ENCODE assay signal across 13 cellular contexts in the genomic region with DNA sequence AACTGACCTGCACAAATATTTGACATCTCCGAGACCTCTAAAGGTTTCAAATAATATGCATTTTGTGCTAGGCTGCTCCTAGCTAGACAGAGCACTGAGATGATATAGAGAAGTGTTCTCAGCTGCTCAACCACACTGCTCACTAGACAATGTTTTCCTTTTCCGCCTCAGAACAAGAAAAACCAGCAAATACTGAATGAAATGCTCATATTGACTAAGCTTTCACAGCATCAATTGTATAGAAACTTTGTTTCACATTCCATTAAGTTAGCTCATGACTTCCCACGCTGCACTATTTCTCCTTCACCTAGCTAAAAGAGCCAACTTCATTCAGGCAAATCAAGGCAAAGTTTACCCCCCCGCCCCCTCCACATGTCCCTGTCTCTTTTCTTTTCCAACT. TPM values are rescaled to one million over a fixed set of nuclear protein-coding genes. Genes with fewer than 3 reads are reported as not detected.
DNase-seq lines count a peak whose midpoint lies in the region; ATAC-seq and TF ChIP-seq lines count a peak whose summit lies in the region.
"Had no signal": no experiment of that assay in that cellular context is flagged by ENCODE, and none has a peak within 500 bp of the region (broad histone marks: within the 10 kb centered on the region; RNA-seq: fewer than 3 reads in every experiment).

No MANE protein-coding gene starts in this region.

- peak; percentile 40 for DNase-seq in choroid plexus epithelial cell (ENCODE audit: low read depth)
- DNase-seq in kidney glomerular epithelial cell (lab: John Stamatoyannopoulos, UW) = peak; percentile 49
- no peak for DNase-seq in spleen
- no peak for DNase-seq in activated T-helper 1 cell treated with anti-CD3 and anti-CD28 coated beads, Interleukin-12 subunit alpha, Interleukin-12 subunit beta, Interleukin-2, Interleukin-4 antibody, amounts not matched to agents 30 ng/mL and 10 ng/mL and 1 ng/mL, durations not matched to agents 14 hours and 24 hours and 36 hours (ENCODE audit: low spot score)
- DNase-seq in GM10248 (ENCODE audit: extremely low spot score) = no peak
- DNase-seq in stimulated activated CD4-positive, alpha-beta T cell treated with anti-CD3 and anti-CD28 coated beads, Interleukin-1b, Interleukin-23, amount 100 ng/mL, for 48 hours = no peak
- DNase-seq: activated gamma-delta T cell treated with Interleukin-2 at 50 U/mL for 16 hours, GF-D8, NCI-H2107, T-helper 9 cell, transverse colon had no signal

- no peak for TF ChIP-seq CTCF in choroid plexus epithelial cell (conservative IDR thresholded peaks at IDR 0.05; ENCODE audit: low read depth, low read length)
- no peak for TF ChIP-seq CTCF in spleen (IDR thresholded peaks at IDR 0.05 in 8 of 11, conservative IDR thresholded peaks at IDR 0.05 in 3 of 11)
- no peak for TF ChIP-seq CTCF in GM10248 (IDR thresholded peaks at IDR 0.05; ENCODE audit: control extremely low read depth, extremely low read depth, low read depth, missing control alignments)

- H3K27ac ChIP-seq in HUES64 (ENCODE audit: low read depth, low read length) (no peak overlapping the region), spleen (no peak overlapping the region)
- H3K27ac ChIP-seq: transverse colon had no signal

- H3K4me1 ChIP-seq in HUES64 (ENCODE audit: insufficient read depth, low read length) (peaks cover 14% of the 10 kb centered on the region; the same call in 1 of the 2 replicates), spleen (peaks cover 0 to 10% (median 5%) of the 10 kb centered on the region in 6 donors)
- H3K4me1 ChIP-seq: transverse colon had no signal

- CTCF ChIA-PET in GM10248 (lab: Yijun Ruan, JAX) = interaction anchor here (1.3 to 1.4 kb wide), 3 partner anchors 11 to 44 kb away, joined by 3 to 4 read pairs (median 3); no protein-coding TSS in a partner anchor

- intact Hi-C loops in spleen (cut with DNase I; ENCODE audit: low total_unique reads) = no loop called here
- intact Hi-C loops in activated T-helper 1 cell treated with anti-CD3 and anti-CD28 coated beads, Interleukin-12 subunit alpha, Interleukin-12 subunit beta, Interleukin-2, Interleukin-4 antibody, amounts not matched to agents 30 ng/mL and 10 ng/mL and 1 ng/mL, durations not matched to agents 14 hours and 24 hours and 36 hours (cut with micrococcal nuclease) = no loop called here

- peak overlapping the region; percentile 54; the same call in 1 of the 2 replicates for H3K9ac ChIP-seq in HUES64 (ENCODE audit: low read depth, low read length)

- H3K36me3 Mint-ChIP-seq in activated T-helper 1 cell treated with anti-CD3 and anti-CD28 coated beads, Interleukin-12 subunit alpha, Interleukin-12 subunit beta, Interleukin-2, Interleukin-4 antibody, amounts not matched to agents 30 ng/mL and 10 ng/mL and 1 ng/mL, durations not matched to agents 14 hours and 24 hours and 36 hours (ENCODE audit: low read depth) = no peaks in the 10 kb centered on the region

- TF ChIP-seq POLR2A in spleen (IDR thresholded peaks at IDR 0.05) = no peak

- no peak overlapping the region for H3K27ac Mint-ChIP-seq in activated T-helper 1 cell treated with anti-CD3 and anti-CD28 coated beads, Interleukin-12 subunit alpha, Interleukin-12 subunit beta, Interleukin-2, Interleukin-4 antibody, amounts not matched to agents 30 ng/mL and 10 ng/mL and 1 ng/mL, durations not matched to agents 14 hours and 24 hours and 36 hours

- POLR2A ChIA-PET in GM10248 (lab: Yijun Ruan, JAX) = no interaction called here

- no peaks in the 10 kb centered on the region for H3K4me1 Mint-ChIP-seq in activated T-helper 1 cell treated with anti-CD3 and anti-CD28 coated beads, Interleukin-12 subunit alpha, Interleukin-12 subunit beta, Interleukin-2, Interleukin-4 antibody, amounts not matched to agents 30 ng/mL and 10 ng/mL and 1 ng/mL, durations not matched to agents 14 hours and 24 hours and 36 hours (ENCODE audit: low read depth)

- H3K4me3 ChIP-seq in HUES64 (ENCODE audit: low read length) = peak overlapping the region; percentile 76
- peak overlapping the region; percentile 49 for H3K4me3 ChIP-seq in choroid plexus epithelial cell (ENCODE audit: low read depth, low read length)
- H3K4me3 ChIP-seq in spleen = peak overlapping the region in 6 of 8 donors; percentile 10 to 62 (median 24)

- H3K9me3 Mint-ChIP-seq in activated T-helper 1 cell treated with anti-CD3 and anti-CD28 coated beads, Interleukin-12 subunit alpha, Interleukin-12 subunit beta, Interleukin-2, Interleukin-4 antibody, amounts not matched to agents 30 ng/mL and 10 ng/mL and 1 ng/mL, durations not matched to agents 14 hours and 24 hours and 36 hours = no peaks in the 10 kb centered on the region

- no peak overlapping the region for H3K4me3 Mint-ChIP-seq in activated T-helper 1 cell treated with anti-CD3 and anti-CD28 coated beads, Interleukin-12 subunit alpha, Interleukin-12 subunit beta, Interleukin-2, Interleukin-4 antibody, amounts not matched to agents 30 ng/mL and 10 ng/mL and 1 ng/mL, durations not matched to agents 14 hours and 24 hours and 36 hours

- H3K9me3 ChIP-seq in HUES64 (ENCODE audit: insufficient read depth, low read depth, low read length) (no peaks in the 10 kb centered on the region), spleen (no peaks in the 10 kb centered on the region)
- H3K9me3 ChIP-seq: transverse colon had no signal

- 40% methylated on average over 4 of the region's 4 CpGs for WGBS in HUES64
- WGBS in spleen, 5 donors = 34 to 56% (median 41%) methylated on average over 4 of the region's 4 CpGs

- H3K27me3 ChIP-seq in HUES64 (ENCODE audit: insufficient read depth, low read length) = peaks cover 18% of the 10 kb centered on the region
- H3K27me3 ChIP-seq in spleen (replicated peaks in 1 of 7) = peaks cover 0 to 18% (median 4%) of the 10 kb centered on the region in 7 donors
- H3K27me3 ChIP-seq: transverse colon had no signal

- no peaks in the 10 kb centered on the region for H3K36me3 ChIP-seq in HUES64 (ENCODE audit: insufficient read depth, low read length)
- no peaks in the 10 kb centered on the region for H3K36me3 ChIP-seq in spleen
- H3K36me3 ChIP-seq: transverse colon had no signal

- ATAC-seq in GM19328 (IDR thresholded peaks at IDR 0.05; ENCODE audit: unreplicated experiment) = no peak

- no peaks in the 10 kb centered on the region for H3K27me3 Mint-ChIP-seq in activated T-helper 1 cell treated with anti-CD3 and anti-CD28 coated beads, Interleukin-12 subunit alpha, Interleukin-12 subunit beta, Interleukin-2, Interleukin-4 antibody, amounts not matched to agents 30 ng/mL and 10 ng/mL and 1 ng/mL, durations not matched to agents 14 hours and 24 hours and 36 hours (ENCODE audit: insufficient read depth)

RNA-seq across cellular contexts. Expression of a gene that starts 0.7 kb away (rescaled TPM):
- 1.6 TPM for polyA plus RNA-seq in HUES64 (2013, experiment 1 of 2)
- polyA plus RNA-seq in HUES64 (2013, experiment 2 of 2) = 4.6 TPM
- total RNA-seq in spleen = 1 to 10 TPM in 4 of 7 donors, under 1 TPM in 3; 0.14 to 3.2 (median 2.3) TPM
- polyA plus RNA-seq in spleen = under 1 TPM; 0.05 to 0.29 (median 0.07) TPM
- not detected in 2 replicates for total RNA-seq in activated T-helper 1 cell treated with anti-CD3 and anti-CD28 coated beads, Interleukin-12 subunit alpha, Interleukin-12 subunit beta, Interleukin-2, Interleukin-4 antibody, amounts not matched to agents 30 ng/mL and 10 ng/mL and 1 ng/mL, durations not matched to agents 14 hours and 24 hours and 36 hours

Comparison
In these comparisons a context has a peak if more than half of its experiments do, and no peak if none do; other contexts are left out.
1. H3K4me3 ChIP-seq: peak in every context shown above with its lines; median percentile 76 in HUES64; 49 in choroid plexus epithelial cell; 24 in spleen.
2. DNase-seq: peak in choroid plexus epithelial cell (single experiment) and kidney glomerular epithelial cell (single experiment); none in spleen (single experiment), activated T-helper 1 cell treated with anti-CD3 and anti-CD28 coated beads, Interleukin-12 subunit alpha, Interleukin-12 subunit beta, Interleukin-2, Interleukin-4 antibody, amounts not matched to agents 30 ng/mL and 10 ng/mL and 1 ng/mL, durations not matched to agents 14 hours and 24 hours and 36 hours (single experiment), GM10248 (single experiment) and stimulated activated CD4-positive, alpha-beta T cell treated with anti-CD3 and anti-CD28 coated beads, Interleukin-1b, Interleukin-23, amount 100 ng/mL, for 48 hours (single experiment).